In the genomic region with DNA sequence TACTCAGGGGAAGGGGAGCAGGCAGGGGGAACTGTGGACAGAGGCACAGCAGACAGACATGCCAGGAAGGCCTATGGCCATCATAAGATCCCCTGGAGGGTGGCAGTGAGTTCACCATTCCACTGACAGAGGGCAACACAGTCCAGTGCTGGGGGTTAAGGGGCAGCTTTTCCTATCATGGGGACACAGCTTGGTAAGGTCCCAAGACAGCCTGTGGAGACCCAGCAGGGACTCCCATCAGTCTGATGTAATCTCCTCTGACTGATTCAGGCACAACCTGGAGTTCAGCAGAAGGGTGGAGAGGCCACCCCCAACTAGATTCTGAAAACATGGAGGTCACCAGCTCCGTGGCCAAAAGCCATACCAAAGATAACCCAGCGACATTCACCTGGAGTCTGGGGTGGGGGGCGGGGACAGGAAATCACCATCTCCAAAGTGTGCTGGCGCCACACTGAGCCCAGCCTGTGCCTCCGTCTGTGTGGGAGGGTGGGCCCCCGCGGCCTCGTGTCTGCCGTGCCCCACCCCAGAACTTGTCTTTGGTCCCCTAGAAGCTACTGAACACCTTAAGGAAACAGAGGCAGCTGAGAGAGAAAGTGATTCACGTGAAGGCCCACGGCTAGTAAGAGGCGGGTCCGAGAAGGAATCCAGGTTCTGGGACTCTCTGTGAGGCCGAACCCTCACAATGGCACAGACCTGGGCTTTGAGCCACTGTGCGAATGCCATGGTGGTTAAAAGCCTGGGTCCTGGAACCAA, we compare ENCODE assay signal across 10 cellular contexts. TPM values are rescaled to one million over a fixed set of nuclear protein-coding genes. Genes with fewer than 3 reads are reported as not detected.
DNase-seq lines count a peak whose midpoint lies in the region; ATAC-seq and TF ChIP-seq lines count a peak whose summit lies in the region.
"Had no signal": no experiment of that assay in that cellular context is flagged by ENCODE, and none has a peak within 500 bp of the region (broad histone marks: within the 10 kb centered on the region; RNA-seq: fewer than 3 reads in every experiment).

No MANE protein-coding gene starts in this region.

- H2AFZ ChIP-seq in neuronal stem cell (ENCODE audit: low read length) = no peak overlapping the region

- H3K4me1 ChIP-seq in A673 (ENCODE audit: insufficient read depth, low read length, poor library complexity, severe bottlenecking) (peaks cover 44% of the 10 kb centered on the region), neuronal stem cell (ENCODE audit: control insufficient read depth in 2 of 2, insufficient read depth in 1 of 2, low read depth in 1 of 2, low read length in 2 of 2) (peaks cover 21 to 38% of the 10 kb centered on the region in 2 donors)

- no peak overlapping the region for H2BK12ac ChIP-seq in neuronal stem cell (ENCODE audit: low read length)

- DNase-seq in A673 (ENCODE audit: low spot score) (no peak), NCI-H69 (lab: John Stamatoyannopoulos, UW) (peak; percentile 26), neuronal stem cell (ENCODE audit: low spot score) (no peak), occipital lobe (lab: John Stamatoyannopoulos, UW) (no peak), GM13976 (ENCODE audit: low spot score) (no peak)
- peak; percentile 32 for DNase-seq in activated naive CD4-positive, alpha-beta T cell treated with Interleukin-2 at 50 U/mL for 16 hours
- DNase-seq: kidney glomerular epithelial cell, NCI-H526 treated with DMSO at 0.1 percent for 48 hours had no signal

- H2BK5ac ChIP-seq in neuronal stem cell (ENCODE audit: low read length) = peak overlapping the region; percentile 2

- no peak overlapping the region for H2BK120ac ChIP-seq in neuronal stem cell (ENCODE audit: low read depth, low read length)

- H3K9me3 ChIP-seq in A673 (ENCODE audit: low read depth, low read length, poor library complexity, severe bottlenecking) (no peaks in the 10 kb centered on the region), neuronal stem cell (replicated peaks in 1 of 2; ENCODE audit: control insufficient read depth in 2 of 2, insufficient read depth in 1 of 2, low read depth in 1 of 2, low read length in 2 of 2) (no peaks in the 10 kb centered on the region)

- H3K79me1 ChIP-seq in neuronal stem cell (ENCODE audit: low read depth, low read length) = peaks cover 2% of the 10 kb centered on the region

- POLR2A ChIA-PET in A673 (lab: Charles Lee; ENCODE audit: low non-redundant PET) = no interaction called here

- no peak overlapping the region for H3K14ac ChIP-seq in neuronal stem cell (ENCODE audit: low read length)

- H3K36me3 ChIP-seq in A673 (ENCODE audit: insufficient read depth, low read length, poor library complexity, severe bottlenecking) (peaks cover 11% of the 10 kb centered on the region), neuronal stem cell (replicated peaks in 1 of 2; ENCODE audit: control insufficient read depth in 2 of 2, insufficient read depth in 2 of 2, low read length in 2 of 2) (no peaks in the 10 kb centered on the region)

- no CpG with 5 or more reads among the region's 15 CpGs for WGBS in neuronal stem cell (ENCODE audit: extremely low coverage in 2 of 2, insufficient read length in 2 of 2, insufficient replicate concordance in 1 of 2), 2 donors

- H3K27me3 ChIP-seq in A673 (replicated peaks; ENCODE audit: insufficient read depth, low read depth, low read length, poor library complexity) = no peaks in the 10 kb centered on the region
- no peaks in the 10 kb centered on the region for H3K27me3 ChIP-seq in neuronal stem cell (ENCODE audit: control insufficient read depth in 3 of 3, insufficient read depth in 3 of 3, low read depth in 1 of 3, low read length in 3 of 3)

- H3K27ac ChIP-seq in A673 (ENCODE audit: low read depth, low read length, poor library complexity, severe bottlenecking) (peak overlapping the region; percentile 94), neuronal stem cell (replicated peaks; ENCODE audit: low read length) (no peak overlapping the region)

- H2AK5ac ChIP-seq in neuronal stem cell (ENCODE audit: low read depth, low read length) = peak overlapping the region; percentile 93

- H3K4me3 ChIP-seq in A673 (ENCODE audit: low read depth, low read length, poor library complexity, severe bottlenecking) (no peak overlapping the region), neuronal stem cell (ENCODE audit: low read length in 2 of 2) (no peak overlapping the region)

- peak overlapping the region; percentile 51 for H3K18ac ChIP-seq in neuronal stem cell (ENCODE audit: low read length)

- H2BK15ac ChIP-seq in neuronal stem cell (ENCODE audit: low read length) = peak overlapping the region; percentile 72

- no TSS peak for BruUV-seq in A673 (replicated peaks; lab: Mats Ljungman, UMichigan)

- H4K91ac ChIP-seq in neuronal stem cell (ENCODE audit: low read depth, low read length, poor library complexity) = no peak overlapping the region

- in situ Hi-C loops in GM13976 (cut with MboI; ENCODE audit: low sequenced_read_pairs, unreplicated experiment) = no loop called here

- TF ChIP-seq CTCF in A673 (conservative IDR thresholded peaks at IDR 0.05; ENCODE audit: low read depth, low read length) (no peak), GM13976 (IDR thresholded peaks at IDR 0.05; ENCODE audit: borderline replicate concordance, control extremely low read depth, extremely low read depth, insufficient read depth, missing control alignments) (no peak)

- no peak for ATAC-seq in GM18502 (IDR thresholded peaks at IDR 0.05; ENCODE audit: poor library complexity, unreplicated experiment)
- ATAC-seq in HG02938 (IDR thresholded peaks at IDR 0.05; ENCODE audit: unreplicated experiment) = no peak

- intact Hi-C loops in A673 (cut with micrococcal nuclease; ENCODE audit: unreplicated experiment) = no loop called here

- no peak overlapping the region for H3K23ac ChIP-seq in neuronal stem cell (ENCODE audit: low read depth, low read length, poor library complexity)

- H3K9ac ChIP-seq in neuronal stem cell (ENCODE audit: low read depth, low read length, poor library complexity) = no peak overlapping the region

- H3K4ac ChIP-seq in neuronal stem cell (ENCODE audit: low read length) = no peak overlapping the region

- no peak overlapping the region for H3K4me2 ChIP-seq in neuronal stem cell (ENCODE audit: insufficient read depth, low read length, poor library complexity, severe bottlenecking)

- CTCF ChIA-PET in A673 (lab: Charles Lee) = interaction anchor here (0.5 kb wide), 1 partner anchor 210 kb away, joined by 3 read pairs; no protein-coding TSS in a partner anchor

- H4K8ac ChIP-seq in neuronal stem cell (ENCODE audit: low read depth, low read length) = no peak overlapping the region

RNA-seq across cellular contexts. Expression of a gene that starts 28.6 kb away (rescaled TPM):
- 109 and 123 TPM in 2 replicates for total RNA-seq in A673 (2021)
- 47.2 TPM for polyA plus RNA-seq in neuronal stem cell (2013, experiment 1 of 2)
- polyA plus RNA-seq in neuronal stem cell (2013, experiment 2 of 2) = 47.4 TPM
- 53.3 TPM for total RNA-seq in occipital lobe

Comparison
In these comparisons a context has a peak if more than half of its experiments do, and no peak if none do; other contexts are left out.
1. DNase-seq: peak in NCI-H69 (single experiment) and activated naive CD4-positive, alpha-beta T cell treated with Interleukin-2 at 50 U/mL for 16 hours (single experiment); none in A673 (single experiment), neuronal stem cell (single experiment), occipital lobe (single experiment) and GM13976 (single experiment).